8 cellular contexts compared by ENCODE assay signal in genomic region chr3:146250449-146251382, GRCh38. TPM values are rescaled to one million over a fixed set of nuclear protein-coding genes. Genes with fewer than 3 reads are reported as not detected.
DNase-seq lines count a peak whose midpoint lies in the region; ATAC-seq and TF ChIP-seq lines count a peak whose summit lies in the region.

A gene with protein sequence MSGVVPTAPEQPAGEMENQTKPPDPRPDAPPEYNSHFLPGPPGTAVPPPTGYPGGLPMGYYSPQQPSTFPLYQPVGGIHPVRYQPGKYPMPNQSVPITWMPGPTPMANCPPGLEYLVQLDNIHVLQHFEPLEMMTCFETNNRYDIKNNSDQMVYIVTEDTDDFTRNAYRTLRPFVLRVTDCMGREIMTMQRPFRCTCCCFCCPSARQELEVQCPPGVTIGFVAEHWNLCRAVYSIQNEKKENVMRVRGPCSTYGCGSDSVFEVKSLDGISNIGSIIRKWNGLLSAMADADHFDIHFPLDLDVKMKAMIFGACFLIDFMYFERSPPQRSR (minus strand): TSS chr3:146251105. CDS start chr3:146222071, 29,034 bp downstream.

- H3K27me3 ChIP-seq in ACC112 (ENCODE audit: insufficient read depth, low read length) (no peaks in the 10 kb centered on the region), left lung (peaks cover 0 to 14% of the 10 kb centered on the region in 2 donors)

- DNase-seq in GM10248 (ENCODE audit: extremely low spot score) (peak; percentile 32), SW 1271 (lab: John Stamatoyannopoulos, UW) (peak; percentile 21 to 76), ecto neural progenitor cell (ENCODE audit: low spot score) (peak; percentile 72), left lung (peak; percentile 79 to 89), amniotic stem cell (lab: John Stamatoyannopoulos, UW) (no peak)
- DNase-seq in stimulated activated naive B cell treated with anti-CD40 and anti-IgM and Interleukin-4, amounts not matched to agents 10 μg/mL and 1 μg/mL and 100 μg/mL, for 72 hours = no peak

- POLR2A ChIA-PET in GM10248 (lab: Yijun Ruan, JAX) = no interaction called here

- H3K9me3 Mint-ChIP-seq in stimulated activated naive B cell treated with anti-CD40 and anti-IgM and Interleukin-4, amounts not matched to agents 10 μg/mL and 1 μg/mL and 100 μg/mL, for 72 hours = peaks cover 4 to 9% of the 10 kb centered on the region in 2 donors

- intact Hi-C loops in left lung (cut with DNase I) = no loop called here

- H3K27ac ChIP-seq in ACC112 (ENCODE audit: low read depth, low read length) (peak within 1 kb of the TSS; percentile 78), left lung (peak within 1 kb of the TSS; percentile 87 to 91)

- ATAC-seq in HG03280 (IDR thresholded peaks at IDR 0.05; ENCODE audit: unreplicated experiment) = peak; percentile 72
- ATAC-seq in left lung = peak; percentile 95
- peak; percentile 76 for ATAC-seq in stimulated activated naive B cell treated with anti-CD40 and anti-IgM and Interleukin-4, amounts not matched to agents 10 μg/mL and 1 μg/mL and 100 μg/mL, for 72 hours (replicated peaks)

- H3K4me1 ChIP-seq in ACC112 (ENCODE audit: control insufficient read depth, insufficient read depth, low read length, unreplicated experiment) (peaks cover 35% of the 10 kb centered on the region), left lung (peaks cover 0 to 6% of the 10 kb centered on the region in 2 donors)

- H3K36me3 ChIP-seq in ACC112 (ENCODE audit: insufficient read depth, low read length) (no peaks in the 10 kb centered on the region), left lung (no peaks in the 10 kb centered on the region)

- H3K4me3 ChIP-seq in ACC112 (ENCODE audit: low read depth, low read length) (peak within 1 kb of the TSS; percentile 79), left lung (peak within 1 kb of the TSS; percentile 61 to 69)

- peaks cover 28 to 40% of the 10 kb centered on the region in 2 donors for H3K27me3 Mint-ChIP-seq in stimulated activated naive B cell treated with anti-CD40 and anti-IgM and Interleukin-4, amounts not matched to agents 10 μg/mL and 1 μg/mL and 100 μg/mL, for 72 hours

- peaks cover 0 to 1% of the 10 kb centered on the region in 2 donors for H3K36me3 Mint-ChIP-seq in stimulated activated naive B cell treated with anti-CD40 and anti-IgM and Interleukin-4, amounts not matched to agents 10 μg/mL and 1 μg/mL and 100 μg/mL, for 72 hours

- peak within 1 kb of the TSS; percentile 82 to 83 for H3K4me3 Mint-ChIP-seq in stimulated activated naive B cell treated with anti-CD40 and anti-IgM and Interleukin-4, amounts not matched to agents 10 μg/mL and 1 μg/mL and 100 μg/mL, for 72 hours

- H3K9me3 ChIP-seq in left lung = no peaks in the 10 kb centered on the region

- CTCF ChIA-PET in GM10248 (lab: Yijun Ruan, JAX) = no interaction called here

- peaks cover 25% of the 10 kb centered on the region for H3K79me2 ChIP-seq in ACC112 (ENCODE audit: control insufficient read depth, insufficient read depth, low read length, unreplicated experiment)

- H3K4me1 Mint-ChIP-seq in stimulated activated naive B cell treated with anti-CD40 and anti-IgM and Interleukin-4, amounts not matched to agents 10 μg/mL and 1 μg/mL and 100 μg/mL, for 72 hours = peaks cover 2 to 12% of the 10 kb centered on the region in 2 donors

- no peak for TF ChIP-seq CTCF in GM10248 (IDR thresholded peaks at IDR 0.05; ENCODE audit: control extremely low read depth, extremely low read depth, low read depth, missing control alignments)
- no peak for TF ChIP-seq CTCF in left lung (IDR thresholded peaks at IDR 0.05)

- H3K27ac Mint-ChIP-seq in stimulated activated naive B cell treated with anti-CD40 and anti-IgM and Interleukin-4, amounts not matched to agents 10 μg/mL and 1 μg/mL and 100 μg/mL, for 72 hours = no peak within 1 kb of the TSS

- H2AFZ ChIP-seq in ACC112 (ENCODE audit: low read length, unreplicated experiment) = peak within 1 kb of the TSS; percentile 99

RNA-seq across cellular contexts. Expression of the gene that starts here (rescaled TPM):
- total RNA-seq in left lung = 10 to 100 TPM; 39.7 to 63.5 TPM

Comparison
In these comparisons a context has a peak if more than half of its experiments do, and no peak if none do; other contexts are left out.
1. DNase-seq: peak in GM10248 (single experiment), SW 1271 (2 of 2), ecto neural progenitor cell (single experiment) and left lung (2 of 2); none in stimulated activated naive B cell treated with anti-CD40 and anti-IgM and Interleukin-4, amounts not matched to agents 10 μg/mL and 1 μg/mL and 100 μg/mL, for 72 hours (single experiment) and amniotic stem cell (single experiment).
2. Peak in every context shown above with its lines, with median percentiles within 50 percentile points of each other: ATAC-seq.